22 cellular contexts compared by ENCODE assay signal in the genomic region with DNA sequence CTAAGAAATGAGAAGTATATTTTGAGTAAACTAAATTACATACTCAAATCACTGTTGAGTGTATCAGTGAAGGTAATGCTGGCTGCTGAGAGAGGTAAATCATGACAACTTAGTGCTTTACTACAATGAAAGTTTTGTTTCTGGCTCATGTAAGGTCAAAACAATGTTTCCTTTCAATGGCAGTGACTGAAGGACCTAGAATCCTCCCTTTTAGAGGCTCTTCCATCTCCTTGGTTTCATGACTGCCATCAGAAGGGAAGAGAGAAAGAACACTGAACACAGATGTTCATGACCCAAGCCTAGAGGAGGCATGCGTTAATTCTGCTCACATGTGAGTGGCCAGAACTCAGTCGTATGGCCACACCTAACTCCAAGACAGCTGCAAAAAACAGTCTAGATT.
DNase-seq lines count a peak whose midpoint lies in the region; ATAC-seq and TF ChIP-seq lines count a peak whose summit lies in the region.
"Had no signal": no experiment of that assay in that cellular context is flagged by ENCODE, and none has a peak within 500 bp of the region (broad histone marks: within the 10 kb centered on the region; RNA-seq: fewer than 3 reads in every experiment).

No MANE protein-coding gene starts in this region.

- POLR2A ChIA-PET in WTC11 (lab: Charles Lee): no interaction called here

- H3K4me1 Mint-ChIP-seq in WTC11 (peaks cover 56% of the 10 kb centered on the region), type B pancreatic cell (ENCODE audit: unreplicated experiment) (peaks cover 16% of the 10 kb centered on the region)

- ATAC-seq in WTC11 (no peak), GM18511 (IDR thresholded peaks at IDR 0.05; ENCODE audit: unreplicated experiment) (no peak)
- ATAC-seq: activated CD8-positive, alpha-beta T cell treated with anti-CD3 and anti-CD28 coated beads for 36 hours; HepG2; psoas muscle had no signal

- WGBS in lower leg skin, 2 donors: 95% methylated on average over 2 of the region's 2 CpGs

- H3K27ac Mint-ChIP-seq in WTC11 (peak overlapping the region; percentile 44; the same call in 1 of the 2 replicates), type B pancreatic cell (peak overlapping the region; percentile 25)
- H3K27ac Mint-ChIP-seq: activated B cell treated with CpG ODN at 0.5 μM for 24 hours; activated CD8-positive, alpha-beta T cell treated with anti-CD3 and anti-CD28 coated beads for 36 hours; stimulated activated naive CD8-positive, alpha-beta T cell treated with anti-CD3 and anti-CD28 coated beads, Interleukin-15, Interleukin-2, amounts not matched to agents 100 ng/mL and 50 ng/mL, for 24 hours had no signal

- H3K4me3 ChIP-seq in lower leg skin (ENCODE audit: low read depth, poor library complexity, severe bottlenecking): no peak overlapping the region
- H3K4me3 ChIP-seq: psoas muscle, skin epidermis, tibial artery had no signal

- TF ChIP-seq POLR2A in lower leg skin (IDR thresholded peaks at IDR 0.05): no peak

- H3K4me3 Mint-ChIP-seq in WTC11 (no peak overlapping the region), type B pancreatic cell (no peak overlapping the region)
- H3K4me3 Mint-ChIP-seq: activated B cell treated with CpG ODN at 0.5 μM for 24 hours; activated CD8-positive, alpha-beta T cell treated with anti-CD3 and anti-CD28 coated beads for 36 hours; nephron; stimulated activated naive CD8-positive, alpha-beta T cell treated with anti-CD3 and anti-CD28 coated beads, Interleukin-15, Interleukin-2, amounts not matched to agents 100 ng/mL and 50 ng/mL, for 24 hours had no signal

- DNase-seq in DMS 273 (lab: John Stamatoyannopoulos, UW; ENCODE audit: unreplicated experiment): peak; percentile 48
- no peak for DNase-seq in DMS 273 treated with DMSO at 0.1 percent for 48 hours (lab: John Stamatoyannopoulos, UW)
- no peak for DNase-seq in WTC11 (ENCODE audit: low spot score)
- DNase-seq in foreskin melanocyte: peak; percentile 54
- no peak for DNase-seq in type B pancreatic cell (ENCODE audit: extremely low spot score, unreplicated experiment)
- no peak for DNase-seq in HK-2 (ENCODE audit: unreplicated experiment)
- DNase-seq in lower leg skin (ENCODE audit: low spot score in 2 of 2): no peak
- DNase-seq: activated B cell treated with CpG ODN at 0.5 μM for 24 hours; activated CD8-positive, alpha-beta T cell treated with anti-CD3 and anti-CD28 coated beads for 36 hours; activated naive CD4-positive, alpha-beta T cell treated with Interleukin-2 at 50 U/mL for 16 hours; BE2C; cerebellar nuclear complex; effector CD8-positive, alpha-beta T cell; NCI-H1417 treated with DMSO at 0.1 percent for 48 hours; NCI-H524 treated with DMSO at 0.1 percent for 48 hours; psoas muscle; tibial artery had no signal

- CTCF ChIA-PET in WTC11 (lab: Charles Lee): no interaction called here

- H3K9me3 Mint-ChIP-seq in WTC11: no peaks in the 10 kb centered on the region; the same call in 1 of the 2 replicates
- no peaks in the 10 kb centered on the region for H3K9me3 Mint-ChIP-seq in type B pancreatic cell
- H3K9me3 Mint-ChIP-seq: activated B cell treated with CpG ODN at 0.5 μM for 24 hours; activated CD8-positive, alpha-beta T cell treated with anti-CD3 and anti-CD28 coated beads for 36 hours; nephron had no signal

- intact Hi-C loops in lower leg skin (cut with DNase I; ENCODE audit: low total_unique reads): no loop called here

- H3K36me3 Mint-ChIP-seq in WTC11 (no peaks in the 10 kb centered on the region), type B pancreatic cell (no peaks in the 10 kb centered on the region)

- TF ChIP-seq CTCF in WTC11 (IDR thresholded peaks at IDR 0.05): no peak
- no peak for TF ChIP-seq CTCF in type B pancreatic cell (conservative IDR thresholded peaks at IDR 0.05)
- TF ChIP-seq CTCF in lower leg skin (IDR thresholded peaks at IDR 0.05): no peak

- no peaks in the 10 kb centered on the region for H3K27me3 Mint-ChIP-seq in WTC11 (ENCODE audit: low read depth)
- no peaks in the 10 kb centered on the region for H3K27me3 Mint-ChIP-seq in type B pancreatic cell
- H3K27me3 Mint-ChIP-seq: activated B cell treated with CpG ODN at 0.5 μM for 24 hours; activated CD8-positive, alpha-beta T cell treated with anti-CD3 and anti-CD28 coated beads for 36 hours; stimulated activated naive CD8-positive, alpha-beta T cell treated with anti-CD3 and anti-CD28 coated beads, Interleukin-15, Interleukin-2, amounts not matched to agents 100 ng/mL and 50 ng/mL, for 24 hours had no signal

TF ChIP-seq in WTC11, 78 proteins besides CTCF, POLR2A, EP300 and RAD21:
- no peak for TF ChIP-seq SOX15 (CRISPR knock-in tag; IDR thresholded peaks at IDR 0.05)
- TF ChIP-seq ZNF263 (CRISPR knock-in tag; IDR thresholded peaks at IDR 0.05; ENCODE audit: low read depth): no peak
- TF ChIP-seq ELF4 (CRISPR knock-in tag; IDR thresholded peaks at IDR 0.05; ENCODE audit: low read depth): no peak
- TF ChIP-seq TEAD4 (CRISPR knock-in tag; IDR thresholded peaks at IDR 0.05): no peak
- TF ChIP-seq, protein P1, sequence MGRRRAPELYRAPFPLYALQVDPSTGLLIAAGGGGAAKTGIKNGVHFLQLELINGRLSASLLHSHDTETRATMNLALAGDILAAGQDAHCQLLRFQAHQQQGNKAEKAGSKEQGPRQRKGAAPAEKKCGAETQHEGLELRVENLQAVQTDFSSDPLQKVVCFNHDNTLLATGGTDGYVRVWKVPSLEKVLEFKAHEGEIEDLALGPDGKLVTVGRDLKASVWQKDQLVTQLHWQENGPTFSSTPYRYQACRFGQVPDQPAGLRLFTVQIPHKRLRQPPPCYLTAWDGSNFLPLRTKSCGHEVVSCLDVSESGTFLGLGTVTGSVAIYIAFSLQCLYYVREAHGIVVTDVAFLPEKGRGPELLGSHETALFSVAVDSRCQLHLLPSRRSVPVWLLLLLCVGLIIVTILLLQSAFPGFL (CRISPR knock-in tag; IDR thresholded peaks at IDR 0.05; ENCODE audit: borderline replicate concordance): no peak
- TF ChIP-seq ZNF232 (CRISPR knock-in tag; IDR thresholded peaks at IDR 0.05): no peak

Comparison
In these comparisons a context has a peak if more than half of its experiments do, and no peak if none do; other contexts are left out.
1. DNase-seq: peak in DMS 273 (single experiment) and foreskin melanocyte (single experiment); none in DMS 273 treated with DMSO at 0.1 percent for 48 hours (single experiment), WTC11 (single experiment), type B pancreatic cell (single experiment), HK-2 (single experiment) and lower leg skin (0 of 2).